Comparison of ENCODE assay signal across 27 cellular contexts in genomic region chr17:39899215-39899614, GRCh38. TPM values are rescaled to one million over a fixed set of nuclear protein-coding genes. Genes with fewer than 3 reads are reported as not detected.
DNase-seq lines count a peak whose midpoint lies in the region; FAIRE-seq and TF ChIP-seq lines count a peak whose summit lies in the region.
"Had no signal": no experiment of that assay in that cellular context is flagged by ENCODE, and none has a peak within 500 bp of the region (broad histone marks: within the 10 kb centered on the region; RNA-seq: fewer than 3 reads in every experiment).

No MANE protein-coding gene starts in this region.

- no peaks in the 10 kb centered on the region for H3K9me3 Mint-ChIP-seq in T-helper 1 cell treated with Interleukin-12 subunit alpha and Interleukin-12 subunit beta and Interleukin-4 antibody, amounts not matched to agents 30 μg/mL and 1 μg/mL, for 36 hours
- peaks cover 6% of the 10 kb centered on the region for H3K9me3 Mint-ChIP-seq in type B pancreatic cell
- H3K9me3 Mint-ChIP-seq: IgD-negative memory B cell had no signal

- peaks cover 38% of the 10 kb centered on the region for H3K36me3 Mint-ChIP-seq in T-helper 1 cell treated with Interleukin-12 subunit alpha and Interleukin-12 subunit beta and Interleukin-4 antibody, amounts not matched to agents 30 μg/mL and 1 μg/mL, for 36 hours (ENCODE audit: low read depth)
- H3K36me3 Mint-ChIP-seq in type B pancreatic cell, result peaks cover 4% of the 10 kb centered on the region
- H3K36me3 Mint-ChIP-seq: CD14-positive monocyte had no signal

- no peaks in the 10 kb centered on the region for H3K27me3 Mint-ChIP-seq in T-helper 1 cell treated with Interleukin-12 subunit alpha and Interleukin-12 subunit beta and Interleukin-4 antibody, amounts not matched to agents 30 μg/mL and 1 μg/mL, for 36 hours (ENCODE audit: low read depth)
- H3K27me3 Mint-ChIP-seq in type B pancreatic cell, result peaks cover 4% of the 10 kb centered on the region
- H3K27me3 Mint-ChIP-seq: IgD-negative memory B cell had no signal

- H3K27me3 ChIP-seq in bronchial epithelial cell (ENCODE audit: control insufficient read depth, insufficient read depth, low read length), result peaks cover 2% of the 10 kb centered on the region

- FAIRE-seq in bronchial epithelial cell (lab: Jason Lieb, UNC), result no peak
- FAIRE-seq: D721Med, GM12892, GM19239, H1 had no signal

- no peaks in the 10 kb centered on the region for H3K36me3 ChIP-seq in bronchial epithelial cell (ENCODE audit: control insufficient read depth, insufficient read depth, low read length)
- H3K36me3 ChIP-seq: BE2C had no signal

- peak overlapping the region; percentile 19 for H3K27ac Mint-ChIP-seq in T-helper 1 cell treated with Interleukin-12 subunit alpha and Interleukin-12 subunit beta and Interleukin-4 antibody, amounts not matched to agents 30 μg/mL and 1 μg/mL, for 36 hours
- peak overlapping the region; percentile 73 for H3K27ac Mint-ChIP-seq in type B pancreatic cell
- H3K27ac Mint-ChIP-seq: CD14-positive monocyte, IgD-negative memory B cell had no signal

- H3K4me3 ChIP-seq in bronchial epithelial cell (ENCODE audit: low read depth, low read length), result no peak overlapping the region

- no peak for TF ChIP-seq CTCF in bronchial epithelial cell (IDR thresholded peaks at IDR 0.05; ENCODE audit: insufficient read depth, low read length, severe bottlenecking)
- TF ChIP-seq CTCF in type B pancreatic cell (conservative IDR thresholded peaks at IDR 0.05), result no peak

- peaks cover 19% of the 10 kb centered on the region for H3K4me1 Mint-ChIP-seq in T-helper 1 cell treated with Interleukin-12 subunit alpha and Interleukin-12 subunit beta and Interleukin-4 antibody, amounts not matched to agents 30 μg/mL and 1 μg/mL, for 36 hours (ENCODE audit: low read depth)
- no peaks in the 10 kb centered on the region for H3K4me1 Mint-ChIP-seq in type B pancreatic cell (ENCODE audit: unreplicated experiment)

- no peak for DNase-seq in T-helper 1 cell
- peak; percentile 56 for DNase-seq in NCI-H510A treated with DMSO at 0.1 percent for 48 hours (lab: John Stamatoyannopoulos, UW)
- DNase-seq in bronchial epithelial cell (ENCODE audit: low read depth), result peak; percentile 20
- DNase-seq in type B pancreatic cell (ENCODE audit: extremely low spot score, unreplicated experiment), result no peak
- no peak for DNase-seq in NCI-H128 (lab: John Stamatoyannopoulos, UW; ENCODE audit: unreplicated experiment)
- DNase-seq in SW 1271 (lab: John Stamatoyannopoulos, UW), result no peak
- no peak for DNase-seq in stimulated activated CD4-positive, alpha-beta T cell treated with anti-CD3 and anti-CD28 coated beads, Interleukin-1b, Interleukin-23, amount 100 ng/mL, for 48 hours
- DNase-seq: 8988T; ACHN; BE2C; GF-D8; NCI-H1092; NCI-H1436; NCI-H187; NCI-H2081 treated with DMSO at 0.1 percent for 48 hours; NCI-H526; NCI-H82; NK-92 treated with Interleukin-12 subunit alpha and Interleukin-12 subunit beta, amount 100 ng/mL, for 24 hours; SHP77 had no signal

- no peak overlapping the region for H3K4me3 Mint-ChIP-seq in T-helper 1 cell treated with Interleukin-12 subunit alpha and Interleukin-12 subunit beta and Interleukin-4 antibody, amounts not matched to agents 30 μg/mL and 1 μg/mL, for 36 hours
- peak overlapping the region; percentile 30 for H3K4me3 Mint-ChIP-seq in type B pancreatic cell
- H3K4me3 Mint-ChIP-seq: IgD-negative memory B cell had no signal

RNA-seq across cellular contexts. Expression of gene GSDMB, which starts 19.2 kb away (rescaled TPM):
- total RNA-seq in bronchial epithelial cell, result 5.8 and 6.1 TPM in 2 replicates
- 15.8 and 16.4 TPM in 2 replicates for total RNA-seq in type B pancreatic cell (ENCODE audit: low replicate concordance)

RNA-seq across cellular contexts. Expression of gene ORMDL3, which starts 28.2 kb away (rescaled TPM):
- total RNA-seq in bronchial epithelial cell (26.6 and 30.7 TPM in 2 replicates), type B pancreatic cell (ENCODE audit: low replicate concordance) (59.8 and 82.7 TPM in 2 replicates)

RNA-seq across cellular contexts. Expression of gene LRRC3C, which starts 28.3 kb away (rescaled TPM):
- total RNA-seq in bronchial epithelial cell, result not detected in 2 replicates
- not detected in 2 replicates for total RNA-seq in type B pancreatic cell (ENCODE audit: low replicate concordance)
- total RNA-seq: H1, SK-MEL-5 had no signal

RNA-seq across cellular contexts. Expression of gene ZPBP2, which starts 31.2 kb away (rescaled TPM):
- not detected in 2 replicates for total RNA-seq in bronchial epithelial cell
- not detected in 2 replicates for total RNA-seq in type B pancreatic cell (ENCODE audit: low replicate concordance)
- total RNA-seq: H1, SK-MEL-5 had no signal

RNA-seq across cellular contexts. Expression of gene IKZF3, which starts 35.1 kb away (rescaled TPM):
- total RNA-seq in bronchial epithelial cell, result under 0.01 TPM in 1 of 2 replicates, not detected in the other
- total RNA-seq in type B pancreatic cell (ENCODE audit: low replicate concordance), result 0.19 and 0.29 TPM in 2 replicates

Comparison
In these comparisons a context has a peak if more than half of its experiments do, and no peak if none do; other contexts are left out.
1. DNase-seq: peak in NCI-H510A treated with DMSO at 0.1 percent for 48 hours (single experiment) and bronchial epithelial cell (single experiment); none in T-helper 1 cell (0 of 5), type B pancreatic cell (single experiment), NCI-H128 (single experiment), SW 1271 (0 of 2) and stimulated activated CD4-positive, alpha-beta T cell treated with anti-CD3 and anti-CD28 coated beads, Interleukin-1b, Interleukin-23, amount 100 ng/mL, for 48 hours (single experiment).